ENCODE assay signal across 27 cellular contexts in the genomic region with DNA sequence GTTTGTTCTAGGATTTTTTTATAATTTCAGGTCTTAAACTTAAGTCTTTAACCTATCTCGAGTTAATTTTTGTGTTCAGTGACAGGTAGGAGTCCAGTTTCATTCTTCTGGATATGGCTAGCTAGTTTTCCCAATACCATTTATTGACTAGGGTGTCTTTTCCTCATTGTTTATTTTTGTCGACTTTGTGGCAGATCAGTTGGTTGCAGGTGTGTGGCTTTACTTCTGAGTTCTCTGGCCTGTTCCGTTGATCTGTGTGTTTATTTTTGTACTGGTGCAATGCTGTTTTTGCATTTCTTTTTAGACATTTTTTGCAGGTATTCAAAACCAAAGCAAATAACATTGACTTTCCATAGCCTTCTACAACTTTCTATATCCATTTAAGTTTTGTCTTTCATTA.
"Had no signal": no experiment of that assay in that cellular context is flagged by ENCODE, and none has a peak within 500 bp of the region (broad histone marks: within the 10 kb centered on the region; RNA-seq: fewer than 3 reads in every experiment).

No MANE protein-coding gene starts in this region.

- H3K9me3 ChIP-seq: ascending aorta had no signal

- H3K4me3 ChIP-seq: ascending aorta, cardiac muscle cell had no signal

- DNase-seq: activated B cell treated with CpG ODN at 0.5 μM for 24 hours; activated CD4-positive, alpha-beta memory T cell treated with anti-CD3 and anti-CD28 coated beads for 36 hours; activated CD4-positive, alpha-beta T cell treated with anti-CD3 and anti-CD28 coated beads for 4 hours; activated CD4-positive, alpha-beta T cell treated with anti-CD3 and anti-CD28 coated beads, Interleukin-2, amount 10 ng/mL, durations not matched to agents 24 days and 14 days; activated CD4-positive, alpha-beta T cell treated with anti-CD3 and anti-CD28 coated beads, Interleukin-2, amount 50 U/mL, for 1 hour; activated CD4-positive, alpha-beta T cell treated with anti-CD3 and anti-CD28 coated beads, Interleukin-2, amount 50 U/mL, for 4 hours; activated CD4-positive, CD25-positive, alpha-beta regulatory T cell treated with anti-CD3 and anti-CD28 coated beads, Interleukin-2, amount 50 U/mL, for 72 hours; activated CD8-positive, alpha-beta memory T cell treated with anti-CD3 and anti-CD28 coated beads, Interleukin-2, amount 50 U/mL, for 4 hours; activated CD8-positive, alpha-beta T cell treated with anti-CD3 and anti-CD28 coated beads for 36 hours; activated effector memory CD4-positive, alpha-beta T cell treated with Interleukin-2 at 50 U/mL for 16 hours; activated gamma-delta T cell; activated naive CD4-positive, alpha-beta T cell treated with anti-CD3 and anti-CD28 coated beads, Interleukin-2, amount 10 ng/mL, durations not matched to agents 7 days and 5 days; activated naive CD4-positive, alpha-beta T cell treated with Interleukin-2 at 50 U/mL for 16 hours; activated naive CD8-positive, alpha-beta T cell treated with anti-CD3 and anti-CD28 coated beads, Interleukin-2, amount 10 ng/mL, durations not matched to agents 7 days and 5 days; activated naive CD8-positive, alpha-beta T cell treated with anti-CD3 and anti-CD28 coated beads, Interleukin-2, amount 50 U/mL, for 24 hours; activated T-cell treated with anti-CD3 and anti-CD28 coated beads for 4 hours; activated T-cell treated with anti-CD3 and anti-CD28 coated beads, Interleukin-2, amount 50 U/mL, for 1 hour; activated T-cell treated with anti-CD3 and anti-CD28 coated beads, Interleukin-2, amount 50 U/mL, for 4 hours; amygdala; anterior cingulate cortex; caudate nucleus; cerebellar nuclear complex; T-helper 1 cell; T-helper 2 cell; T-helper 9 cell had no signal

- H3K27ac ChIP-seq: ascending aorta, cardiac muscle cell had no signal

- H3K36me3 ChIP-seq: cardiac muscle cell had no signal

- ATAC-seq: activated CD8-positive, alpha-beta T cell treated with anti-CD3 and anti-CD28 coated beads for 36 hours; activated naive CD8-positive, alpha-beta T cell treated with anti-CD3 and anti-CD28 coated beads, Interleukin-2, amount 50 U/mL, for 24 hours; activated T-cell treated with anti-CD3 and anti-CD28 coated beads, Interleukin-2, amount 50 U/mL, for 4 hours had no signal

- H3K27me3 ChIP-seq: ascending aorta, cardiac muscle cell had no signal
